1 cellular context compared by ENCODE assay signal in the genomic region with DNA sequence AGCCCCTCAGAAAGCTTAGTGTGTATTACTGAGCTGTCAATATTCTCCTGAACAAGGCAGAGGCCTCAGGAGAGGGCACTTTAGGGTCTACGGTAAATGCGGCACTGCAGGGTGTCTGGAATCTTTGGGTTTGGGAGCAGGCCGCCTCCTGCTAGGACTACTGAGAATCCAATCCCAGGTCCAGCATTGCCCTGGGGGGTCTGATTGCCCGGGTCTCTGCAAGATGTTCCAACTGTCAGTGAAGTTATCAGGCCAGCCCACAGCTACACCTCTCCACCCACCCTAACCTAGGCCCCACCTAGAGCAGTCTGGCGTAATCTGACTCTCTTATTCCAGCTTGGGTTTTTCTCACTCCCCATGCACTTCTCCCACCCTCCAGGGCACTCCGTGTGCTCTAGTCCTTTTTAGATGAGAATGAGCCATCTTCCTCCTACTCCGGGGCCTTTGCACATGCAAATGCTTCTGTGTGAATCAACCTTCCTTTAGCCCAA.
TF ChIP-seq lines count a peak whose summit lies in the region.

No MANE protein-coding gene starts in this region.

TF ChIP-seq in HepG2, 621 proteins besides CTCF, POLR2A, EP300 and RAD21 (continued from another document):
- TF ChIP-seq ZNF83 (CRISPR knock-in tag; IDR thresholded peaks at IDR 0.05; ENCODE audit: borderline replicate concordance): no peak
